In genomic region chr7:14376711-14377110, GRCh38 we compare ENCODE assay signal across 18 cellular contexts.
DNase-seq lines count a peak whose midpoint lies in the region; ATAC-seq, FAIRE-seq and TF ChIP-seq lines count a peak whose summit lies in the region.
"Had no signal": no experiment of that assay in that cellular context is flagged by ENCODE, and none has a peak within 500 bp of the region (broad histone marks: within the 10 kb centered on the region; RNA-seq: fewer than 3 reads in every experiment).

No MANE protein-coding gene starts in this region.

- peaks cover 47% of the 10 kb centered on the region for H3K4me1 ChIP-seq in BLaER1
- peaks cover 3% of the 10 kb centered on the region for H3K4me1 ChIP-seq in IMR-90 (ENCODE audit: control insufficient read depth, insufficient read depth, low read length)
- peaks cover 7% of the 10 kb centered on the region for H3K4me1 ChIP-seq in astrocyte (ENCODE audit: insufficient read depth, low read length)
- H3K4me1 ChIP-seq in neuron (ENCODE audit: insufficient read depth, low read length), result peaks cover 3% of the 10 kb centered on the region
- peaks cover 0 to 6% (median 0%) of the 10 kb centered on the region in 12 donors for H3K4me1 ChIP-seq in heart left ventricle
- H3K4me1 ChIP-seq: HAP-1 had no signal

- TF ChIP-seq POLR2A in IMR-90 (IDR thresholded peaks at IDR 0.05; ENCODE audit: low read depth, low read length), result no peak
- no peak for TF ChIP-seq POLR2A in heart left ventricle (IDR thresholded peaks at IDR 0.05)

- H2AK9ac ChIP-seq in IMR-90 (replicated peaks; ENCODE audit: low read depth, low read length, poor library complexity), result no peak overlapping the region

- H3K4me3 ChIP-seq in BLaER1 (no peak overlapping the region), IMR-90 (ENCODE audit: insufficient read depth, low read depth, low read length) (no peak overlapping the region), astrocyte (ENCODE audit: insufficient read depth, low read depth, low read length) (no peak overlapping the region), neuron (ENCODE audit: low read length) (no peak overlapping the region), heart left ventricle (no peak overlapping the region)
- H3K4me3 ChIP-seq: GM23248, HAP-1 had no signal

- 60% methylated on average over 1 of the region's 2 CpGs; no CpG with 5 or more reads in 1 of the 2 experiments for WGBS in IMR-90 (ENCODE audit: extremely low coverage in 2 of 2, insufficient read length in 1 of 2), 2 experiments
- WGBS in heart left ventricle, 4 donors, result 58 to 72% (median 60%) methylated on average over 2 of the region's 2 CpGs

- in situ Hi-C loops in IMR-90 (cut with MboI; ENCODE audit: low sequenced_read_pairs), result no loop called here

- no peak overlapping the region for H4K8ac ChIP-seq in IMR-90 (ENCODE audit: low read depth in 2 of 2, low read length in 2 of 2)

- H2AK5ac ChIP-seq in IMR-90 (ENCODE audit: low read depth, low read length), result no peak overlapping the region

- H3K4me1 Mint-ChIP-seq in astrocyte (ENCODE audit: low read depth, unreplicated experiment), result peaks cover 6% of the 10 kb centered on the region

- H3K23ac ChIP-seq in IMR-90 (ENCODE audit: low read depth, low read length), result no peak overlapping the region

- no peaks in the 10 kb centered on the region for H3K79me2 ChIP-seq in astrocyte (ENCODE audit: insufficient read depth, low read length)

- BruUV-seq in IMR-90 (replicated peaks; lab: Mats Ljungman, UMichigan), result no TSS peak

- H3K14ac ChIP-seq in IMR-90 (replicated peaks; ENCODE audit: low read depth, low read length), result no peak overlapping the region

- H3K79me1 ChIP-seq in IMR-90 (ENCODE audit: low read depth in 1 of 2, low read length in 2 of 2), result no peaks in the 10 kb centered on the region

- H2AFZ ChIP-seq in IMR-90 (replicated peaks; ENCODE audit: low read length, poor library complexity), result no peak overlapping the region
- no peak overlapping the region for H2AFZ ChIP-seq in astrocyte (ENCODE audit: low read depth, low read length)
- H2AFZ ChIP-seq in neuron (ENCODE audit: low read depth, low read length), result peak overlapping the region; percentile 24
- H2AFZ ChIP-seq: GM23248 had no signal

- no peak overlapping the region for H4K91ac ChIP-seq in IMR-90 (ENCODE audit: insufficient read depth, low read depth, low read length)

- no peak overlapping the region for H3K27ac Mint-ChIP-seq in astrocyte (ENCODE audit: unreplicated experiment)
- H3K27ac Mint-ChIP-seq: CD4-positive, alpha-beta T cell had no signal

- H4K5ac ChIP-seq in IMR-90 (ENCODE audit: low read depth, low read length), result no peak overlapping the region

- no peak overlapping the region for H3K4me3 Mint-ChIP-seq in astrocyte (ENCODE audit: unreplicated experiment)
- H3K4me3 Mint-ChIP-seq: CD4-positive, alpha-beta T cell had no signal

- H2BK5ac ChIP-seq in IMR-90 (ENCODE audit: low read depth, low read length, poor library complexity, severe bottlenecking), result no peak overlapping the region

- TF ChIP-seq CTCF in IMR-90 (conservative IDR thresholded peaks at IDR 0.05; ENCODE audit: low read depth, low read length) (no peak), astrocyte (IDR thresholded peaks at IDR 0.05; ENCODE audit: insufficient read depth, low read depth, low read length) (no peak), heart left ventricle (IDR thresholded peaks at IDR 0.05) (no peak)

- H3K27ac ChIP-seq in BLaER1, result peak overlapping the region; percentile 18; the same call in 1 of the 2 replicates
- no peak overlapping the region for H3K27ac ChIP-seq in IMR-90 (ENCODE audit: insufficient read depth, low read length)
- no peak overlapping the region for H3K27ac ChIP-seq in astrocyte (ENCODE audit: low read depth, low read length)
- no peak overlapping the region for H3K27ac ChIP-seq in heart left ventricle

- intact Hi-C loops in IMR-90 (cut with micrococcal nuclease) (no loop called here), heart left ventricle (cut with DNase I) (no loop called here)

- no peak overlapping the region for H2BK15ac ChIP-seq in IMR-90 (ENCODE audit: low read depth, low read length)

- H3K9me1 ChIP-seq in IMR-90 (ENCODE audit: insufficient read depth, low read length), result no peaks in the 10 kb centered on the region

- peak; percentile 37 for FAIRE-seq in astrocyte (lab: Jason Lieb, UNC)
- FAIRE-seq: A204.1, D721Med, GM12892 had no signal

- H3K36me3 Mint-ChIP-seq in astrocyte (ENCODE audit: low read depth, unreplicated experiment), result no peaks in the 10 kb centered on the region

- H3K56ac ChIP-seq in IMR-90 (ENCODE audit: extremely low read depth, insufficient read depth, low read length), result no peak overlapping the region

- ATAC-seq in IMR-90 (ENCODE audit: low read depth) (no peak), heart left ventricle (no peak)

- H3K27me3 ChIP-seq in BLaER1 (no peaks in the 10 kb centered on the region), IMR-90 (ENCODE audit: control insufficient read depth, insufficient read depth, low read length) (no peaks in the 10 kb centered on the region), astrocyte (ENCODE audit: insufficient read depth, low read length) (no peaks in the 10 kb centered on the region), neuron (ENCODE audit: insufficient read depth, low read length) (no peaks in the 10 kb centered on the region), heart left ventricle (no peaks in the 10 kb centered on the region)

- no peaks in the 10 kb centered on the region for H3K9me3 Mint-ChIP-seq in astrocyte (ENCODE audit: unreplicated experiment)

- no peak overlapping the region for H2BK120ac ChIP-seq in IMR-90 (ENCODE audit: low read depth, low read length)

- H3K18ac ChIP-seq in IMR-90 (ENCODE audit: low read depth, low read length), result no peak overlapping the region

- no peak overlapping the region; the same call in 1 of the 2 replicates for H3K9ac ChIP-seq in BLaER1
- no peak overlapping the region for H3K9ac ChIP-seq in IMR-90 (ENCODE audit: low read depth, low read length)
- H3K9ac ChIP-seq in astrocyte (ENCODE audit: low read length), result no peak overlapping the region

- DNase-seq in IMR-90 (no peak), astrocyte (ENCODE audit: low read depth) (no peak), COR-L47 (lab: John Stamatoyannopoulos, UW) (no peak), globus pallidus (ENCODE audit: low spot score) (no peak), heart left ventricle (no peak)
- no peak for DNase-seq in activated CD4-positive, alpha-beta T cell treated with anti-CD3 and anti-CD28 coated beads, Interleukin-2, amount 50 U/mL, for 48 hours
- DNase-seq: CD4-positive, alpha-beta T cell; DMS153; DMS79 treated with DMSO at 0.1 percent for 48 hours; GDM1; GM23248; Karpas-422 had no signal

- no peaks in the 10 kb centered on the region for H4K20me1 ChIP-seq in BLaER1
- no peaks in the 10 kb centered on the region for H4K20me1 ChIP-seq in IMR-90 (ENCODE audit: insufficient read depth, low read length)
- H4K20me1 ChIP-seq in astrocyte (ENCODE audit: insufficient read depth, low read length), result no peaks in the 10 kb centered on the region

- H3K36me3 ChIP-seq in BLaER1 (no peaks in the 10 kb centered on the region), IMR-90 (ENCODE audit: control insufficient read depth, insufficient read depth, low read length) (no peaks in the 10 kb centered on the region), astrocyte (ENCODE audit: insufficient read depth, low read length) (no peaks in the 10 kb centered on the region), neuron (ENCODE audit: insufficient read depth, low read length) (no peaks in the 10 kb centered on the region), heart left ventricle (no peaks in the 10 kb centered on the region)
- H3K36me3 ChIP-seq: HAP-1 had no signal

- H3K9me3 ChIP-seq in BLaER1 (no peaks in the 10 kb centered on the region), IMR-90 (ENCODE audit: control insufficient read depth, insufficient read depth, low read length) (no peaks in the 10 kb centered on the region), astrocyte (ENCODE audit: insufficient read depth, low read depth, low read length) (no peaks in the 10 kb centered on the region), neuron (ENCODE audit: low read length) (no peaks in the 10 kb centered on the region), heart left ventricle (no peaks in the 10 kb centered on the region)
- H3K9me3 ChIP-seq: HAP-1 had no signal

- no peak overlapping the region for H2BK20ac ChIP-seq in IMR-90 (ENCODE audit: low read depth, low read length)

- H3K4ac ChIP-seq in IMR-90 (ENCODE audit: low read depth, low read length), result no peak overlapping the region

- no peaks in the 10 kb centered on the region for H3K27me3 Mint-ChIP-seq in astrocyte (ENCODE audit: low read depth, unreplicated experiment)
- H3K27me3 Mint-ChIP-seq: CD4-positive, alpha-beta T cell had no signal

- peak overlapping the region; percentile 64 for H3K4me2 ChIP-seq in BLaER1
- H3K4me2 ChIP-seq in IMR-90 (ENCODE audit: low read depth, low read length), result no peak overlapping the region
- H3K4me2 ChIP-seq in astrocyte (ENCODE audit: low read length), result no peak overlapping the region

- POLR2A ChIA-PET in IMR-90 (lab: Charles Lee; ENCODE audit: unreplicated experiment), result no interaction called here

- CTCF ChIA-PET in IMR-90 (lab: Yijun Ruan, JAX), result no interaction called here

- no peak for TF ChIP-seq RAD21 in IMR-90 (IDR thresholded peaks at IDR 0.05; ENCODE audit: low read length)

- dilution Hi-C loops in IMR-90 (cut with HindIII; ENCODE audit: low sequenced_read_pairs, unreplicated experiment), result no loop called here

TF ChIP-seq in IMR-90, 13 proteins besides CTCF, POLR2A, EP300 and RAD21:
- TF ChIP-seq FOS (IDR thresholded peaks at IDR 0.05; ENCODE audit: low read depth, low read length) (no peak), MAFK (IDR thresholded peaks at IDR 0.05; ENCODE audit: low read depth, low read length) (peak; percentile 22; the same call in 1 of the 2 replicates), CEBPB (IDR thresholded peaks at IDR 0.05; ENCODE audit: low read depth, low read length) (no peak), CHD1 (IDR thresholded peaks at IDR 0.05; ENCODE audit: low read depth, low read length) (no peak), MXI1 (IDR thresholded peaks at IDR 0.05; ENCODE audit: borderline replicate concordance, low read depth, low read length) (no peak)
